ENCODE assay signal across 1 cellular context in the genomic region with DNA sequence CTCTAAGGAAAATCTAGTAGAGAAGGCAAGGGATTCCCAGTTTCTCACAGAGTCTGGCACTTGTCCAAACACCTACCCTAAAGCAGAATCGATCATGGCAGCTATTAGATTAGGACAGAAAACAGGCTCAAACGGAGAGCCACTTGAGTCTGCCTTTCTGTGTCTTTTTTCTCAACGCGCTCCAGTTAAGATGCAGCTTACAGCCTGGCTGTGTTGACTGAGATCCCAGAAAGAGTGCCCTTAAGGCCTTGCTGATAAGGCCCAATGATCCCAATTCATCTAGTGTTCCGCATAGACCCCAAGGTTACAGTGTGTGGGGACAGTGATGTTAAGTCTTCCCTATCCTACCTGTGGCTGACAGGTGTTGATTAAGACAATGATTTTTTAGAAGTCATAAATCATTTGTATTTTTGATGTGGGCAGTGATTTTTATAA.
A peak's percentile ranks its signal among the peaks of the same experiment; 100 is the strongest.
TF ChIP-seq lines count a peak whose summit lies in the region.

No MANE protein-coding gene starts in this region.

TF ChIP-seq in K562, 482 proteins besides CTCF, POLR2A, EP300 and RAD21 (continued from another document):
- TF ChIP-seq, protein P1, sequence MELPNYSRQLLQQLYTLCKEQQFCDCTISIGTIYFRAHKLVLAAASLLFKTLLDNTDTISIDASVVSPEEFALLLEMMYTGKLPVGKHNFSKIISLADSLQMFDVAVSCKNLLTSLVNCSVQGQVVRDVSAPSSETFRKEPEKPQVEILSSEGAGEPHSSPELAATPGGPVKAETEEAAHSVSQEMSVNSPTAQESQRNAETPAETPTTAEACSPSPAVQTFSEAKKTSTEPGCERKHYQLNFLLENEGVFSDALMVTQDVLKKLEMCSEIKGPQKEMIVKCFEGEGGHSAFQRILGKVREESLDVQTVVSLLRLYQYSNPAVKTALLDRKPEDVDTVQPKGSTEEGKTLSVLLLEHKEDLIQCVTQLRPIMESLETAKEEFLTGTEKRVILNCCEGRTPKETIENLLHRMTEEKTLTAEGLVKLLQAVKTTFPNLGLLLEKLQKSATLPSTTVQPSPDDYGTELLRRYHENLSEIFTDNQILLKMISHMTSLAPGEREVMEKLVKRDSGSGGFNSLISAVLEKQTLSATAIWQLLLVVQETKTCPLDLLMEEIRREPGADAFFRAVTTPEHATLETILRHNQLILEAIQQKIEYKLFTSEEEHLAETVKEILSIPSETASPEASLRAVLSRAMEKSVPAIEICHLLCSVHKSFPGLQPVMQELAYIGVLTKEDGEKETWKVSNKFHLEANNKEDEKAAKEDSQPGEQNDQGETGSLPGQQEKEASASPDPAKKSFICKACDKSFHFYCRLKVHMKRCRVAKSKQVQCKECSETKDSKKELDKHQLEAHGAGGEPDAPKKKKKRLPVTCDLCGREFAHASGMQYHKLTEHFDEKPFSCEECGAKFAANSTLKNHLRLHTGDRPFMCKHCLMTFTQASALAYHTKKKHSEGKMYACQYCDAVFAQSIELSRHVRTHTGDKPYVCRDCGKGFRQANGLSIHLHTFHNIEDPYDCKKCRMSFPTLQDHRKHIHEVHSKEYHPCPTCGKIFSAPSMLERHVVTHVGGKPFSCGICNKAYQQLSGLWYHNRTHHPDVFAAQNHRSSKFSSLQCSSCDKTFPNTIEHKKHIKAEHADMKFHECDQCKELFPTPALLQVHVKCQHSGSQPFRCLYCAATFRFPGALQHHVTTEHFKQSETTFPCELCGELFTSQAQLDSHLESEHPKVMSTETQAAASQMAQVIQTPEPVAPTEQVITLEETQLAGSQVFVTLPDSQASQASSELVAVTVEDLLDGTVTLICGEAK (IDR thresholded peaks at IDR 0.05) = no peak
- TF ChIP-seq, protein P1 (CRISPR knock-in tag; IDR thresholded peaks at IDR 0.05) = no peak
- TF ChIP-seq FOXK2 (conservative IDR thresholded peaks at IDR 0.05 in 1 of 2, IDR thresholded peaks at IDR 0.05 in 1 of 2; ENCODE audit: low read depth in 2 of 2) = no peak
- no peak for TF ChIP-seq SIX5 (IDR thresholded peaks at IDR 0.05; ENCODE audit: borderline replicate concordance in 1 of 2, insufficient read depth in 1 of 2, low read depth in 1 of 2, low read length in 2 of 2)
- TF ChIP-seq LCOR (CRISPR knock-in tag; IDR thresholded peaks at IDR 0.05) = no peak
- TF ChIP-seq TCF3 (CRISPR knock-in tag; IDR thresholded peaks at IDR 0.05) = peak; percentile 26; the same call in 1 of the 2 replicates
- 0 out of 2 replicates have a peak, but pooled peaks have one; percentile 8 for TF ChIP-seq MTA2 (IDR thresholded peaks at IDR 0.05; ENCODE audit: low read depth)
- TF ChIP-seq SMC3 (conservative IDR thresholded peaks at IDR 0.05; ENCODE audit: insufficient read depth, low read depth, low read length) = no peak
- no peak for TF ChIP-seq ZNF3 (CRISPR knock-in tag; IDR thresholded peaks at IDR 0.05)
- TF ChIP-seq MEIS2 (IDR thresholded peaks at IDR 0.05; ENCODE audit: partially characterized antibody) = peak; percentile 51
- TF ChIP-seq ZEB2 (IDR thresholded peaks at IDR 0.05) = 0 out of 2 replicates have a peak, but pooled peaks have one; percentile 13
- no peak for TF ChIP-seq EHMT2 (IDR thresholded peaks at IDR 0.05)
- no peak for TF ChIP-seq HNRNPH1 (optimal IDR thresholded peaks at IDR 0.05; ENCODE audit: low read depth, low read length)
- TF ChIP-seq ELF2 (CRISPR knock-in tag; IDR thresholded peaks at IDR 0.05) = no peak
- no peak for TF ChIP-seq HEY1 (CRISPR knock-in tag; IDR thresholded peaks at IDR 0.05; ENCODE audit: borderline replicate concordance)
- peak in 1 of 2 experiments; percentile 46; a peak in 1 of 4 replicates for TF ChIP-seq HDAC1 (IDR thresholded peaks at IDR 0.05)
- TF ChIP-seq ZNF197 (CRISPR knock-in tag; IDR thresholded peaks at IDR 0.05; ENCODE audit: low read depth) = no peak
- TF ChIP-seq NFIC (IDR thresholded peaks at IDR 0.05) = peak; percentile 88
- no peak for TF ChIP-seq ZNF584 (CRISPR knock-in tag; IDR thresholded peaks at IDR 0.05; ENCODE audit: low read depth)
- TF ChIP-seq ARID1B (IDR thresholded peaks at IDR 0.05) = 0 out of 2 replicates have a peak, but pooled peaks have one; percentile 34
- TF ChIP-seq NR2C1 (IDR thresholded peaks at IDR 0.05) = no peak
- no peak for TF ChIP-seq NR2C1 (tag; IDR thresholded peaks at IDR 0.05)
- TF ChIP-seq, protein P2, sequence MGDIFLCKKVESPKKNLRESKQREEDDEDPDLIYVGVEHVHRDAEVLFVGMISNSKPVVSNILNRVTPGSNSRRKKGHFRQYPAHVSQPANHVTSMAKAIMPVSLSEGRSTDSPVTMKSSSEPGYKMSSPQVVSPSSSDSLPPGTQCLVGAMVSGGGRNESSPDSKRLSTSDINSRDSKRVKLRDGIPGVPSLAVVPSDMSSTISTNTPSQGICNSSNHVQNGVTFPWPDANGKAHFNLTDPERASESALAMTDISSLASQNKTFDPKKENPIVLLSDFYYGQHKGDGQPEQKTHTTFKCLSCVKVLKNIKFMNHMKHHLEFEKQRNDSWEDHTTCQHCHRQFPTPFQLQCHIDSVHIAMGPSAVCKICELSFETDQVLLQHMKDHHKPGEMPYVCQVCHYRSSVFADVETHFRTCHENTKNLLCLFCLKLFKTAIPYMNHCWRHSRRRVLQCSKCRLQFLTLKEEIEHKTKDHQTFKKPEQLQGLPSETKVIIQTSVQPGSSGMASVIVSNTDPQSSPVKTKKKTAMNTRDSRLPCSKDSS (IDR thresholded peaks at IDR 0.05; ENCODE audit: low read depth, partially characterized antibody) = no peak
- TF ChIP-seq TEAD4 (IDR thresholded peaks at IDR 0.05; ENCODE audit: low read length) = 0 out of 2 replicates have a peak, but pooled peaks have one; percentile 15
- TF ChIP-seq TEAD4 (CRISPR knock-in tag; IDR thresholded peaks at IDR 0.05; ENCODE audit: borderline replicate concordance) = no peak
